ENCODE assay signal across 30 cellular contexts in genomic region chrX:78801522-78801921, GRCh38.
"Had no signal": no experiment of that assay in that cellular context is flagged by ENCODE, and none has a peak within 500 bp of the region (broad histone marks: within the 10 kb centered on the region; RNA-seq: fewer than 3 reads in every experiment).

No MANE protein-coding gene starts in this region.

- DNase-seq: activated effector memory CD4-positive, alpha-beta T cell treated with anti-CD3 and anti-CD28 coated beads, Interleukin-2, amount 50 U/mL, for 16 hours; activated effector memory CD4-positive, alpha-beta T cell treated with Interleukin-2 at 50 U/mL for 16 hours; activated gamma-delta T cell; activated gamma-delta T cell treated with Interleukin-2 at 50 U/mL for 16 hours; activated naive CD4-positive, alpha-beta T cell; activated naive CD4-positive, alpha-beta T cell treated with anti-CD3 and anti-CD28 coated beads for 36 hours; activated naive CD4-positive, alpha-beta T cell treated with anti-CD3 and anti-CD28 coated beads, Interleukin-2, amount 10 ng/mL, durations not matched to agents 7 days and 5 days; activated naive CD4-positive, alpha-beta T cell treated with anti-CD3 and anti-CD28 coated beads, Interleukin-2, amount 50 U/mL, for 16 hours; activated naive CD4-positive, alpha-beta T cell treated with Interleukin-2 at 50 U/mL for 16 hours; activated naive CD8-positive, alpha-beta T cell treated with anti-CD3 and anti-CD28 coated beads for 36 hours; activated naive CD8-positive, alpha-beta T cell treated with anti-CD3 and anti-CD28 coated beads, Interleukin-2, amount 10 ng/mL, durations not matched to agents 7 days and 5 days; activated naive CD8-positive, alpha-beta T cell treated with anti-CD3 and anti-CD28 coated beads, Interleukin-2, amount 50 U/mL, for 24 hours; activated T-cell treated with anti-CD3 and anti-CD28 coated beads, Interleukin-2, amount 50 U/mL, for 1 hour; activated T-cell treated with anti-CD3 and anti-CD28 coated beads, Interleukin-2, amount 50 U/mL, for 24 hours; activated T-cell treated with anti-CD3 and anti-CD28 coated beads, Interleukin-2, amount 50 U/mL, for 4 hours; activated T-cell treated with anti-CD3 and anti-CD28 coated beads, Interleukin-2, amount 50 U/mL, for 48 hours; activated T-cell treated with anti-CD3 and anti-CD28 coated beads, Interleukin-2, amount 50 U/mL, for 72 hours; adrenal gland; amniotic stem cell; amygdala; anterior cingulate cortex; aorta; body of pancreas; brain microvascular endothelial cell; caudate nucleus; central memory CD4-positive, alpha-beta T cell; cerebellar nuclear complex had no signal

- H3K27ac ChIP-seq: adrenal gland, ascending aorta, body of pancreas, brain microvascular endothelial cell, breast epithelium, cardiac muscle cell had no signal

- H3K27me3 ChIP-seq: adrenal gland, ascending aorta, body of pancreas, brain microvascular endothelial cell, breast epithelium, cardiac muscle cell had no signal

- H3K36me3 ChIP-seq: adrenal gland, ascending aorta, brain microvascular endothelial cell, breast epithelium, cardiac muscle cell had no signal

- H3K4me1 ChIP-seq: adrenal gland, ascending aorta, body of pancreas, breast epithelium had no signal

- H3K4me3 ChIP-seq: adrenal gland, ascending aorta, body of pancreas, breast epithelium, cardiac muscle cell had no signal

- H3K9me3 ChIP-seq: adrenal gland, ascending aorta, body of pancreas had no signal
